Comparison of ENCODE assay signal across 2 cellular contexts in genomic region chr1:183961132-183961531, GRCh38.
TF ChIP-seq lines count a peak whose summit lies in the region.

No MANE protein-coding gene starts in this region.

TF ChIP-seq in HepG2, 621 proteins besides CTCF, POLR2A, EP300 and RAD21 (continued from another document):
- peak; percentile 50 to 72; a peak in 3 of 4 replicates for TF ChIP-seq MAFK (conservative IDR thresholded peaks at IDR 0.05 in 1 of 2, IDR thresholded peaks at IDR 0.05 in 1 of 2; ENCODE audit: low read length in 2 of 2)
- no peak for TF ChIP-seq MAF1 (CRISPR knock-in tag; IDR thresholded peaks at IDR 0.05; ENCODE audit: borderline replicate concordance)

TF ChIP-seq in IMR-90, 13 proteins besides CTCF, POLR2A, EP300 and RAD21 (continued from another document):
- TF ChIP-seq ELK1 (IDR thresholded peaks at IDR 0.05; ENCODE audit: borderline replicate concordance, low read depth, low read length): no peak
- TF ChIP-seq NFE2L2 (IDR thresholded peaks at IDR 0.05; ENCODE audit: low read depth, low read length): no peak
- no peak for TF ChIP-seq RCOR1 (IDR thresholded peaks at IDR 0.05; ENCODE audit: insufficient replicate concordance, low read length)
- TF ChIP-seq MAFK (IDR thresholded peaks at IDR 0.05; ENCODE audit: low read depth, low read length): peak; percentile 68; the same call in 1 of the 2 replicates
- TF ChIP-seq USF2 (IDR thresholded peaks at IDR 0.05; ENCODE audit: low read depth, low read length): no peak
- no peak for TF ChIP-seq SMC3 (IDR thresholded peaks at IDR 0.05; ENCODE audit: low read depth, low read length)
- TF ChIP-seq RFX5 (IDR thresholded peaks at IDR 0.05; ENCODE audit: low read depth, low read length): no peak
- no peak for TF ChIP-seq CHD1 (IDR thresholded peaks at IDR 0.05; ENCODE audit: low read depth, low read length)
